ENCODE assay signal across 8 cellular contexts in the genomic region with DNA sequence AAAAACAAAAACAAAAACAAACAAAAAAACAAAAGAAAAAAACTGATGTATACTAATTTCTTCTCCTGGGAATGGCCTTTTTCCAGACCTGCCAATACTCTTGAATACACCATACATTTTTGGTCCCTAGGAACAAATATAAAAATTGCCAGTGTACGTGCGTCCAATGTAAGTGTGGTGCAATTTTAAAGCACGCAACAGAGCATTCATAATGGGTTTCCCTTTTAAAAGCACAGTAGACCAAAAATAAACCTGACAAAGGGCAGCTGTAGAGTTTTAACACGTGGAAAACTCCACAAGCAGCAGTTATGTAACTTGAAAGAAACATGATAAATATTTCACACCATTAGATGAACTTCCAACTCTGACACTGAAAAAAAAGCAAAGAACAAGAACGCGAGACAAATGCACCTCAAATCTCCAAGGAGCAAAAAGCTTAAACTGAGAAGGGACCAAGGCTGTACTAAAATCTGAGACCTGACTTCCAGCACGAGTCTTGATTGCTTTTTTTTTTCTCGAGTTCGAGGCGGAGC. TPM values are rescaled to one million over a fixed set of nuclear protein-coding genes. Genes with fewer than 3 reads are reported as not detected.
DNase-seq lines count a peak whose midpoint lies in the region; ATAC-seq and TF ChIP-seq lines count a peak whose summit lies in the region.

No MANE protein-coding gene starts in this region.

- no peaks in the 10 kb centered on the region for H3K79me2 ChIP-seq in Loucy (ENCODE audit: insufficient read depth, low read length)

- no peaks in the 10 kb centered on the region for H3K4me1 ChIP-seq in Loucy (ENCODE audit: insufficient read depth, low read length, poor library complexity, severe bottlenecking)
- H3K4me1 ChIP-seq in muscle layer of duodenum (ENCODE audit: control insufficient read depth in 1 of 2, insufficient read depth in 2 of 2, low read length in 2 of 2): peaks cover 0 to 8% of the 10 kb centered on the region in 2 donors

- H3K36me3 Mint-ChIP-seq in activated naive CD4-positive, alpha-beta T cell treated with anti-CD3 and anti-CD28 coated beads for 36 hours (ENCODE audit: low read depth): no peaks in the 10 kb centered on the region
- no peaks in the 10 kb centered on the region for H3K36me3 Mint-ChIP-seq in dendritic cell treated with granulocyte-macrophage colony-stimulating factor and Interleukin-4, amounts not matched to agents 40 ng/mL and 50 ng/mL, for 4 days (ENCODE audit: low read depth)

- H3K4me2 ChIP-seq in Loucy (ENCODE audit: low read depth, low read length, poor library complexity, severe bottlenecking): peak overlapping the region; percentile 65

- no peaks in the 10 kb centered on the region for H3K9me2 ChIP-seq in Loucy (replicated peaks; ENCODE audit: low read depth, low read length)

- intact Hi-C loops in activated naive CD4-positive, alpha-beta T cell treated with anti-CD3 and anti-CD28 coated beads for 36 hours (cut with micrococcal nuclease): loop anchor here (1.0 to 5.0 kb wide), 5 partner anchors 30 to 242 kb away; partner anchors contain the start of genes ATP5PF and GABPA
- intact Hi-C loops in dendritic cell treated with granulocyte-macrophage colony-stimulating factor and Interleukin-4, amounts not matched to agents 40 ng/mL and 50 ng/mL, for 4 days (cut with micrococcal nuclease): no loop called here

- peaks cover 32% of the 10 kb centered on the region for H3K27me3 Mint-ChIP-seq in activated naive CD4-positive, alpha-beta T cell treated with anti-CD3 and anti-CD28 coated beads for 36 hours (ENCODE audit: low read depth)
- H3K27me3 Mint-ChIP-seq in dendritic cell treated with granulocyte-macrophage colony-stimulating factor and Interleukin-4, amounts not matched to agents 40 ng/mL and 50 ng/mL, for 4 days: peaks cover 50% of the 10 kb centered on the region

- peaks cover 21% of the 10 kb centered on the region for H3K4me1 Mint-ChIP-seq in activated naive CD4-positive, alpha-beta T cell treated with anti-CD3 and anti-CD28 coated beads for 36 hours (ENCODE audit: low read depth)
- H3K4me1 Mint-ChIP-seq in dendritic cell treated with granulocyte-macrophage colony-stimulating factor and Interleukin-4, amounts not matched to agents 40 ng/mL and 50 ng/mL, for 4 days (ENCODE audit: low read depth): peaks cover 34% of the 10 kb centered on the region

- no peaks in the 10 kb centered on the region for H3K27me3 ChIP-seq in Loucy (ENCODE audit: insufficient read depth, low read length, poor library complexity, severe bottlenecking)
- no peaks in the 10 kb centered on the region for H3K27me3 ChIP-seq in muscle layer of duodenum (ENCODE audit: low read depth, low read length)

- H3K9ac ChIP-seq in Loucy (ENCODE audit: low read depth, low read length, poor library complexity, severe bottlenecking): peak overlapping the region; percentile 51

- H3F3A ChIP-seq in Loucy (ENCODE audit: low read depth): no peaks in the 10 kb centered on the region

- H3K36me3 ChIP-seq in Loucy (ENCODE audit: insufficient read depth, low read length) (no peaks in the 10 kb centered on the region), muscle layer of duodenum (ENCODE audit: control insufficient read depth in 1 of 2, insufficient read depth in 2 of 2, low read length in 2 of 2) (no peaks in the 10 kb centered on the region)

- H3K4me3 Mint-ChIP-seq in activated naive CD4-positive, alpha-beta T cell treated with anti-CD3 and anti-CD28 coated beads for 36 hours: peak overlapping the region; percentile 67
- H3K4me3 Mint-ChIP-seq in dendritic cell treated with granulocyte-macrophage colony-stimulating factor and Interleukin-4, amounts not matched to agents 40 ng/mL and 50 ng/mL, for 4 days: peak overlapping the region; percentile 76

- H3K9me3 Mint-ChIP-seq in activated naive CD4-positive, alpha-beta T cell treated with anti-CD3 and anti-CD28 coated beads for 36 hours: no peaks in the 10 kb centered on the region
- H3K9me3 Mint-ChIP-seq in dendritic cell treated with granulocyte-macrophage colony-stimulating factor and Interleukin-4, amounts not matched to agents 40 ng/mL and 50 ng/mL, for 4 days: no peaks in the 10 kb centered on the region

- H3K27ac Mint-ChIP-seq in activated naive CD4-positive, alpha-beta T cell treated with anti-CD3 and anti-CD28 coated beads for 36 hours: no peak overlapping the region
- no peak overlapping the region for H3K27ac Mint-ChIP-seq in dendritic cell treated with granulocyte-macrophage colony-stimulating factor and Interleukin-4, amounts not matched to agents 40 ng/mL and 50 ng/mL, for 4 days

- CTCF ChIA-PET in activated naive CD4-positive, alpha-beta T cell treated with anti-CD3 and anti-CD28 coated beads for 36 hours (lab: Charles Lee): interaction anchor here (0.8 to 2.5 kb wide), 6 partner anchors 9 to 152 kb away, joined by 3 to 22 read pairs (median 6); no protein-coding TSS in a partner anchor

- no peak for ATAC-seq in HG03045 (IDR thresholded peaks at IDR 0.05; ENCODE audit: unreplicated experiment)

- H3K4me3 ChIP-seq in Loucy (ENCODE audit: low read length, poor library complexity, severe bottlenecking) (peak overlapping the region; percentile 77), muscle layer of duodenum (ENCODE audit: low read depth in 1 of 2, low read length in 2 of 2) (peak overlapping the region; percentile 72 to 89)

- H4K20me1 ChIP-seq in Loucy (ENCODE audit: insufficient read depth, low read length, poor library complexity, severe bottlenecking): no peaks in the 10 kb centered on the region

- no peaks in the 10 kb centered on the region for H3K9me3 ChIP-seq in Loucy (ENCODE audit: insufficient read depth, low read depth, low read length)
- H3K9me3 ChIP-seq in muscle layer of duodenum (ENCODE audit: control insufficient read depth in 1 of 2, low read length in 2 of 2): no peaks in the 10 kb centered on the region

- TF ChIP-seq CTCF in Loucy (conservative IDR thresholded peaks at IDR 0.05; ENCODE audit: low read length): no peak

- H2AFZ ChIP-seq in Loucy (ENCODE audit: low read length): peak overlapping the region; percentile 98

- no peak for DNase-seq in activated naive CD4-positive, alpha-beta T cell treated with anti-CD3 and anti-CD28 coated beads for 36 hours
- no peak for DNase-seq in activated naive CD4-positive, alpha-beta T cell treated with anti-CD3 and anti-CD28 coated beads, Interleukin-2, amount 50 U/mL, for 16 hours
- no peak for DNase-seq in middle frontal gyrus (ENCODE audit: extremely low spot score, low spot score)
- no peak for DNase-seq in SW480 (ENCODE audit: low spot score)

- peak overlapping the region; percentile 67 for H3K27ac ChIP-seq in muscle layer of duodenum (ENCODE audit: low read length)

RNA-seq across cellular contexts. Expression of gene JAM2, which starts 0.4 kb away (rescaled TPM):
- under 1 TPM; 0.07 to 0.27 TPM for total RNA-seq in activated naive CD4-positive, alpha-beta T cell treated with anti-CD3 and anti-CD28 coated beads for 36 hours

RNA-seq across cellular contexts. Expression of gene MRPL39, which starts 31.4 kb away (rescaled TPM):
- total RNA-seq in activated naive CD4-positive, alpha-beta T cell treated with anti-CD3 and anti-CD28 coated beads for 36 hours: 10 to 100 TPM; 71.4 to 75.8 TPM
